19 cellular contexts compared by ENCODE assay signal in genomic region chr20:43936371-43936770, GRCh38. TPM values are rescaled to one million over a fixed set of nuclear protein-coding genes. Genes with fewer than 3 reads are reported as not detected.
DNase-seq lines count a peak whose midpoint lies in the region; FAIRE-seq and TF ChIP-seq lines count a peak whose summit lies in the region.
"Had no signal": no experiment of that assay in that cellular context is flagged by ENCODE, and none has a peak within 500 bp of the region (broad histone marks: within the 10 kb centered on the region; RNA-seq: fewer than 3 reads in every experiment).

No MANE protein-coding gene starts in this region.

- no peak for TF ChIP-seq CTCF in vagina (IDR thresholded peaks at IDR 0.05)

- TF ChIP-seq POLR2A in GM12891 (IDR thresholded peaks at IDR 0.05; ENCODE audit: low read depth, low read length) (no peak), vagina (IDR thresholded peaks at IDR 0.05) (no peak)

- no peak overlapping the region for H4K8ac ChIP-seq in neuronal stem cell (ENCODE audit: low read depth, low read length)
- H4K8ac ChIP-seq in mesendoderm (ENCODE audit: low read depth, low read length): no peak overlapping the region

- peak overlapping the region; percentile 14 for H3K14ac ChIP-seq in neuronal stem cell (ENCODE audit: low read length)

- H3K4me2 ChIP-seq in neuronal stem cell (ENCODE audit: insufficient read depth, low read length, poor library complexity, severe bottlenecking): no peak overlapping the region
- H3K4me2 ChIP-seq in mesendoderm (ENCODE audit: low read length): no peak overlapping the region
- H3K4me2 ChIP-seq: hepatocyte had no signal

- H3K79me2 ChIP-seq in mesendoderm (ENCODE audit: control insufficient read depth, insufficient read depth, low read length): no peaks in the 10 kb centered on the region
- H3K79me2 ChIP-seq: hepatocyte had no signal

- H3K56ac ChIP-seq in mesendoderm (ENCODE audit: low read length): no peak overlapping the region

- H3K4ac ChIP-seq in neuronal stem cell (ENCODE audit: low read length) (no peak overlapping the region), mesendoderm (ENCODE audit: low read depth, low read length) (no peak overlapping the region)

- H3K36me3 ChIP-seq in neuronal stem cell (replicated peaks in 1 of 2; ENCODE audit: control insufficient read depth in 2 of 2, insufficient read depth in 2 of 2, low read length in 2 of 2) (no peaks in the 10 kb centered on the region), mesendoderm (ENCODE audit: control insufficient read depth, insufficient read depth, low read length) (no peaks in the 10 kb centered on the region), vagina (no peaks in the 10 kb centered on the region)
- H3K36me3 ChIP-seq: prostate gland, thyroid gland had no signal

- no peak overlapping the region for H3K4me3 ChIP-seq in neuronal stem cell (ENCODE audit: low read length in 2 of 2)
- no peak overlapping the region for H3K4me3 ChIP-seq in mesendoderm (ENCODE audit: low read length)
- no peak overlapping the region for H3K4me3 ChIP-seq in vagina
- H3K4me3 ChIP-seq: dorsolateral prefrontal cortex, hepatocyte, prostate gland, thyroid gland had no signal

- intact Hi-C loops in vagina (cut with DNase I): no loop called here

- H3K9ac ChIP-seq in neuronal stem cell (ENCODE audit: low read depth, low read length, poor library complexity): no peak overlapping the region
- no peak overlapping the region for H3K9ac ChIP-seq in mesendoderm (ENCODE audit: low read length)

- no CpG with 5 or more reads among the region's 2 CpGs for WGBS in neuronal stem cell (ENCODE audit: extremely low coverage in 2 of 2, insufficient read length in 2 of 2, insufficient replicate concordance in 1 of 2), 2 donors
- no CpG with 5 or more reads among the region's 2 CpGs for WGBS in mesendoderm (ENCODE audit: extremely low coverage, insufficient coverage, low lambda C conversion rate)

- H2BK12ac ChIP-seq in neuronal stem cell (ENCODE audit: low read length): no peak overlapping the region

- H3K4me1 ChIP-seq in neuronal stem cell (ENCODE audit: control insufficient read depth in 2 of 2, insufficient read depth in 1 of 2, low read depth in 1 of 2, low read length in 2 of 2) (no peaks in the 10 kb centered on the region), mesendoderm (ENCODE audit: control insufficient read depth, low read depth, low read length) (no peaks in the 10 kb centered on the region), vagina (peaks cover 26% of the 10 kb centered on the region)
- H3K4me1 ChIP-seq: prostate gland had no signal

- H3K18ac ChIP-seq in neuronal stem cell (ENCODE audit: low read length) (peak overlapping the region; percentile 15), mesendoderm (ENCODE audit: low read length) (no peak overlapping the region)

- H4K91ac ChIP-seq in neuronal stem cell (ENCODE audit: low read depth, low read length, poor library complexity): no peak overlapping the region

- H2BK120ac ChIP-seq in neuronal stem cell (ENCODE audit: low read depth, low read length) (no peak overlapping the region), mesendoderm (ENCODE audit: low read depth, low read length) (no peak overlapping the region)

- H3K9me3 ChIP-seq in neuronal stem cell (replicated peaks in 1 of 2; ENCODE audit: control insufficient read depth in 2 of 2, insufficient read depth in 1 of 2, low read depth in 1 of 2, low read length in 2 of 2): no peaks in the 10 kb centered on the region
- H3K9me3 ChIP-seq in vagina: no peaks in the 10 kb centered on the region
- H3K9me3 ChIP-seq: prostate gland, thyroid gland had no signal

- H4K5ac ChIP-seq in mesendoderm (ENCODE audit: low read length): no peak overlapping the region

- H3K27ac ChIP-seq in neuronal stem cell (replicated peaks; ENCODE audit: low read length) (no peak overlapping the region), mesendoderm (ENCODE audit: low read depth, low read length) (no peak overlapping the region), vagina (no peak overlapping the region)
- H3K27ac ChIP-seq: C4-2B, dorsolateral prefrontal cortex, hepatocyte, prostate gland, thyroid gland had no signal

- H2AFZ ChIP-seq in neuronal stem cell (ENCODE audit: low read length): no peak overlapping the region
- H2AFZ ChIP-seq: hepatocyte had no signal

- H2BK5ac ChIP-seq in neuronal stem cell (ENCODE audit: low read length) (no peak overlapping the region), mesendoderm (ENCODE audit: low read length) (no peak overlapping the region)

- H3K79me1 ChIP-seq in neuronal stem cell (ENCODE audit: low read depth, low read length) (peaks cover 2% of the 10 kb centered on the region), mesendoderm (ENCODE audit: low read length) (no peaks in the 10 kb centered on the region)

- DNase-seq in GM12891 (ENCODE audit: insufficient read length, low spot score): no peak
- peak; percentile 35 for DNase-seq in NCI-H510A (lab: John Stamatoyannopoulos, UW)
- peak; percentile 12 for DNase-seq in cerebellum (ENCODE audit: low spot score)
- DNase-seq in neuronal stem cell (ENCODE audit: low spot score): no peak
- no peak for DNase-seq in GM19238 (ENCODE audit: insufficient read length, low spot score)
- DNase-seq in mesendoderm: no peak
- DNase-seq in vagina (ENCODE audit: extremely low spot score in 2 of 2): no peak
- DNase-seq: DMS79, dorsolateral prefrontal cortex, erythroblast, islet precursor cell, Right ventricle myocardium superior, T-helper 9 cell, thyroid gland had no signal

- H2AK5ac ChIP-seq in neuronal stem cell (ENCODE audit: low read depth, low read length): no peak overlapping the region
- H2AK5ac ChIP-seq in mesendoderm (ENCODE audit: low read length): no peak overlapping the region

- H2BK15ac ChIP-seq in neuronal stem cell (ENCODE audit: low read length) (no peak overlapping the region), mesendoderm (replicated peaks; ENCODE audit: low read depth) (no peak overlapping the region)

- FAIRE-seq in GM12891 (lab: Jason Lieb, UNC): peak; percentile 41
- FAIRE-seq: GM18507, GM19239 had no signal

- H3K27me3 ChIP-seq in neuronal stem cell (ENCODE audit: control insufficient read depth in 3 of 3, insufficient read depth in 3 of 3, low read depth in 1 of 3, low read length in 3 of 3) (peaks cover 0 to 5% (median 0%) of the 10 kb centered on the region in 3 experiments), mesendoderm (ENCODE audit: insufficient read depth, low read length, poor library complexity) (no peaks in the 10 kb centered on the region), vagina (no peaks in the 10 kb centered on the region)
- H3K27me3 ChIP-seq: hepatocyte, thyroid gland had no signal

- no peak overlapping the region for H3K23ac ChIP-seq in neuronal stem cell (ENCODE audit: low read depth, low read length, poor library complexity)
- no peak overlapping the region for H3K23ac ChIP-seq in mesendoderm (ENCODE audit: low read length)

TF ChIP-seq in GM12891, 5 proteins besides CTCF, POLR2A, EP300 and RAD21:
- TF ChIP-seq PAX5 (IDR thresholded peaks at IDR 0.05; ENCODE audit: insufficient read depth, low read length, severe bottlenecking) (no peak), SPI1 (IDR thresholded peaks at IDR 0.05; ENCODE audit: low read depth, low read length) (no peak), POU2F2 (IDR thresholded peaks at IDR 0.05; ENCODE audit: low read depth, low read length) (no peak), POLR2AphosphoS5 (IDR thresholded peaks at IDR 0.05; ENCODE audit: low read depth, low read length) (no peak), TAF1 (IDR thresholded peaks at IDR 0.05; ENCODE audit: low read depth, low read length) (no peak)

RNA-seq across cellular contexts. Expression of gene TOX2, which starts 21.7 kb away (rescaled TPM):
- polyA plus RNA-seq in GM12891 (2012; ENCODE audit: low read depth, missing spikeins): 41.6 TPM
- total RNA-seq in cerebellum (0.54 TPM), vagina (5.2 TPM)
- polyA plus RNA-seq in neuronal stem cell (2013, experiment 1 of 2): 16.8 TPM
- 15.7 TPM for polyA plus RNA-seq in neuronal stem cell (2013, experiment 2 of 2)
- 3.4 TPM for polyA plus RNA-seq in mesendoderm (2013, experiment 1 of 2)
- polyA plus RNA-seq in mesendoderm (2013, experiment 2 of 2): 3.7 TPM

Comparison
In these comparisons a context has a peak if more than half of its experiments do, and no peak if none do; other contexts are left out.
1. DNase-seq: peak in NCI-H510A (single experiment) and cerebellum (single experiment); none in GM12891 (single experiment), neuronal stem cell (single experiment), GM19238 (single experiment), mesendoderm (single experiment) and vagina (0 of 2).